In the genomic region with DNA sequence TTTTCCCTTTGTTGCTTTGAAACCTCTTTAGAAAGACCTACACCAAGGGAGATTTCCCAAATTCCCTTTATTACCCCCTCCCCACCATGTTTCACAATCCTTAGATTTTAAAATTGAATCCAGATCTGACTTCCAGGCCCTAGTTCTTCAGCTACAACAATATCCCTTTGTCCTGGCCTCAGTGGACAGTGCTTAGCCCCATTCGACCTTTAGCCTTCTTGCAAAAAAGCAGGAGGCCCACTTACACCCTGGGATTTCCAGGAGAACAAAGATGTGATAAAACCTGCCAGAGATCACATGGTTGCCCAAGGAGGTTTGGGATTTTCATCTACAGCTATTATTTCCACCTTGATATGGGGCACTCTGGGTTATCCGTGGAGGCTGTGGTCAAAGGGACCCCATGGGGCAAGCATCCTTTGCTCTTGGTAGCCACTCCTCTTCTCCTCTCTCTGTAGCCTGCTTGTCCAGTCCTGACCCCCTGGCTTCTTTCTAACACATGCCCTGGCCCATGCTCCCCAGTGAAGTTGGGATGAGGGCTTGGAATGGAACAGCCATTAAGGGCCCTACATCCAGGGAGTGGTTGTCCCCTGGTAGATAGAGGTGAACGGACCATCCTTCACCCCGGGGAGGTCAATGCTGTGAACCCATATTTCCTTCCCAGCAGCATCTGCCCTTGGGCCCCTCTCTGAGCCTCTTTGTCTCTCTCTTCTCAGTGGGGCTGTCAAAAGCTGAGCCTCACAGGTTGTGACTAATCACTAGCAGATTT, we compare ENCODE assay signal across 23 cellular contexts.
A peak's percentile ranks its signal among the peaks of the same experiment; 100 is the strongest.
DNase-seq lines count a peak whose midpoint lies in the region; ATAC-seq and TF ChIP-seq lines count a peak whose summit lies in the region.
"Had no signal": no experiment of that assay in that cellular context is flagged by ENCODE, and none has a peak within 500 bp of the region (broad histone marks: within the 10 kb centered on the region; RNA-seq: fewer than 3 reads in every experiment).

No MANE protein-coding gene starts in this region.

- H3K4me3 ChIP-seq in choroid plexus epithelial cell (ENCODE audit: low read depth, low read length) (no peak overlapping the region), thoracic aorta (no peak overlapping the region)
- H3K4me3 ChIP-seq: SK-N-MC had no signal

- peaks cover 47% of the 10 kb centered on the region for H3K4me1 Mint-ChIP-seq in osteocyte (ENCODE audit: unreplicated experiment)
- H3K4me1 Mint-ChIP-seq in stimulated activated memory B cell treated with anti-CD40 and anti-IgM and Interleukin-4, amounts not matched to agents 10 μg/mL and 1 μg/mL and 100 μg/mL, for 72 hours, result no peaks in the 10 kb centered on the region
- H3K4me1 Mint-ChIP-seq: activated CD4-positive, alpha-beta T cell treated with anti-CD3 and anti-CD28 coated beads, Interleukin-2, amount 10 ng/mL, durations not matched to agents 7 days and 5 days; stimulated activated naive CD8-positive, alpha-beta T cell treated with anti-CD3 and anti-CD28 coated beads, Interleukin-15, amount 100 ng/mL, for 72 hours had no signal

- H3K9me3 Mint-ChIP-seq in osteocyte (ENCODE audit: unreplicated experiment), result no peaks in the 10 kb centered on the region
- H3K9me3 Mint-ChIP-seq in stimulated activated memory B cell treated with anti-CD40 and anti-IgM and Interleukin-4, amounts not matched to agents 10 μg/mL and 1 μg/mL and 100 μg/mL, for 72 hours, result peaks cover 5% of the 10 kb centered on the region
- H3K9me3 Mint-ChIP-seq: activated T-helper 1 cell treated with anti-CD3 and anti-CD28 coated beads, Interleukin-12 subunit alpha, Interleukin-12 subunit beta, Interleukin-2, Interleukin-4 antibody, amounts not matched to agents 30 ng/mL and 10 ng/mL and 1 ng/mL, durations not matched to agents 14 hours and 24 hours and 36 hours; stimulated activated naive CD8-positive, alpha-beta T cell treated with anti-CD3 and anti-CD28 coated beads, Interleukin-15, amount 100 ng/mL, for 72 hours had no signal

- H3K36me3 Mint-ChIP-seq in osteocyte (ENCODE audit: unreplicated experiment), result no peaks in the 10 kb centered on the region
- no peaks in the 10 kb centered on the region for H3K36me3 Mint-ChIP-seq in stimulated activated memory B cell treated with anti-CD40 and anti-IgM and Interleukin-4, amounts not matched to agents 10 μg/mL and 1 μg/mL and 100 μg/mL, for 72 hours
- H3K36me3 Mint-ChIP-seq: activated naive CD8-positive, alpha-beta T cell had no signal

- peaks cover 52 to 74% of the 10 kb centered on the region in 2 donors for H3K4me1 ChIP-seq in thoracic aorta (ENCODE audit: control insufficient read depth in 1 of 2, low read depth in 2 of 2)

- no peaks in the 10 kb centered on the region for H3K27me3 ChIP-seq in thoracic aorta (replicated peaks; ENCODE audit: insufficient read depth)

- no peak overlapping the region for H3K4me3 Mint-ChIP-seq in osteocyte (ENCODE audit: unreplicated experiment)
- no peak overlapping the region for H3K4me3 Mint-ChIP-seq in stimulated activated memory B cell treated with anti-CD40 and anti-IgM and Interleukin-4, amounts not matched to agents 10 μg/mL and 1 μg/mL and 100 μg/mL, for 72 hours
- H3K4me3 Mint-ChIP-seq: activated CD4-positive, alpha-beta T cell treated with anti-CD3 and anti-CD28 coated beads, Interleukin-2, amount 10 ng/mL, durations not matched to agents 7 days and 5 days; activated naive CD8-positive, alpha-beta T cell; activated T-helper 1 cell treated with anti-CD3 and anti-CD28 coated beads, Interleukin-12 subunit alpha, Interleukin-12 subunit beta, Interleukin-2, Interleukin-4 antibody, amounts not matched to agents 30 ng/mL and 10 ng/mL and 1 ng/mL, durations not matched to agents 14 hours and 24 hours and 36 hours; nephron; stimulated activated naive CD8-positive, alpha-beta T cell treated with anti-CD3 and anti-CD28 coated beads, Interleukin-15, amount 100 ng/mL, for 72 hours had no signal

- no peaks in the 10 kb centered on the region for H3K9me3 ChIP-seq in thoracic aorta

- no peaks in the 10 kb centered on the region for H3K27me3 Mint-ChIP-seq in osteocyte (ENCODE audit: unreplicated experiment)
- no peaks in the 10 kb centered on the region for H3K27me3 Mint-ChIP-seq in stimulated activated memory B cell treated with anti-CD40 and anti-IgM and Interleukin-4, amounts not matched to agents 10 μg/mL and 1 μg/mL and 100 μg/mL, for 72 hours
- H3K27me3 Mint-ChIP-seq: activated CD4-positive, alpha-beta T cell treated with anti-CD3 and anti-CD28 coated beads, Interleukin-2, amount 10 ng/mL, durations not matched to agents 7 days and 5 days had no signal

- H3K36me3 ChIP-seq in thoracic aorta, result no peaks in the 10 kb centered on the region

- H3K27ac ChIP-seq in thoracic aorta, result peak overlapping the region; percentile 81 to 87
- H3K27ac ChIP-seq: SK-N-MC, VCaP had no signal

- H3K27ac Mint-ChIP-seq in osteocyte (ENCODE audit: unreplicated experiment), result peak overlapping the region; percentile 85
- H3K27ac Mint-ChIP-seq in stimulated activated memory B cell treated with anti-CD40 and anti-IgM and Interleukin-4, amounts not matched to agents 10 μg/mL and 1 μg/mL and 100 μg/mL, for 72 hours, result no peak overlapping the region
- H3K27ac Mint-ChIP-seq: activated CD4-positive, alpha-beta T cell treated with anti-CD3 and anti-CD28 coated beads, Interleukin-2, amount 10 ng/mL, durations not matched to agents 7 days and 5 days; activated naive CD8-positive, alpha-beta T cell; activated T-helper 1 cell treated with anti-CD3 and anti-CD28 coated beads, Interleukin-12 subunit alpha, Interleukin-12 subunit beta, Interleukin-2, Interleukin-4 antibody, amounts not matched to agents 30 ng/mL and 10 ng/mL and 1 ng/mL, durations not matched to agents 14 hours and 24 hours and 36 hours; progenitor cell of endocrine pancreas; stimulated activated naive CD8-positive, alpha-beta T cell treated with anti-CD3 and anti-CD28 coated beads, Interleukin-15, amount 100 ng/mL, for 72 hours had no signal

- TF ChIP-seq CTCF in choroid plexus epithelial cell (conservative IDR thresholded peaks at IDR 0.05; ENCODE audit: low read depth, low read length) (no peak), osteocyte (IDR thresholded peaks at IDR 0.05) (no peak), thoracic aorta (IDR thresholded peaks at IDR 0.05) (no peak)

- no peak for ATAC-seq in thoracic aorta (ENCODE audit: insufficient number of reproducible peaks, low FRiP score, low read depth)
- ATAC-seq in HG03442 (IDR thresholded peaks at IDR 0.05; ENCODE audit: unreplicated experiment), result no peak
- no peak for ATAC-seq in stimulated activated memory B cell treated with anti-CD40 and anti-IgM and Interleukin-4, amounts not matched to agents 10 μg/mL and 1 μg/mL and 100 μg/mL, for 72 hours
- ATAC-seq: stimulated activated naive CD8-positive, alpha-beta T cell treated with anti-CD3 and anti-CD28 coated beads, Interleukin-15, amount 100 ng/mL, for 72 hours had no signal

- DNase-seq in HuH-7 (ENCODE audit: low spot score), result peak; percentile 62
- peak; percentile 16 for DNase-seq in choroid plexus epithelial cell (ENCODE audit: low read depth)
- no peak for DNase-seq in osteocyte (ENCODE audit: extremely low spot score, unreplicated experiment)
- DNase-seq in thoracic aorta (ENCODE audit: low spot score), result no peak
- DNase-seq in UCSD-AML1 (lab: John Stamatoyannopoulos, UW; ENCODE audit: unreplicated experiment), result no peak
- no peak for DNase-seq in SW 1271 (lab: John Stamatoyannopoulos, UW)
- DNase-seq: activated CD4-positive, alpha-beta T cell treated with anti-CD3 and anti-CD28 coated beads, Interleukin-2, amount 10 ng/mL, durations not matched to agents 7 days and 5 days; glutamatergic neuron; MM.1S; NCI-H1436; NCI-H2171 treated with DMSO at 0.1 percent for 48 hours; NCI-H526 treated with DMSO at 0.1 percent for 48 hours; stimulated activated CD4-positive, alpha-beta T cell treated with anti-CD3 and anti-CD28 coated beads, Interleukin-4, amount 100 ng/mL, for 4 hours; stimulated activated naive CD8-positive, alpha-beta T cell treated with anti-CD3 and anti-CD28 coated beads, Interleukin-15, amount 100 ng/mL, for 72 hours; T-helper 2 cell had no signal

Comparison
In these comparisons a context has a peak if more than half of its experiments do, and no peak if none do; other contexts are left out.
1. DNase-seq: peak in HuH-7 (single experiment) and choroid plexus epithelial cell (single experiment); none in osteocyte (single experiment), thoracic aorta (single experiment), UCSD-AML1 (single experiment) and SW 1271 (0 of 2).